ENCODE assay signal across 8 cellular contexts in the genomic region with DNA sequence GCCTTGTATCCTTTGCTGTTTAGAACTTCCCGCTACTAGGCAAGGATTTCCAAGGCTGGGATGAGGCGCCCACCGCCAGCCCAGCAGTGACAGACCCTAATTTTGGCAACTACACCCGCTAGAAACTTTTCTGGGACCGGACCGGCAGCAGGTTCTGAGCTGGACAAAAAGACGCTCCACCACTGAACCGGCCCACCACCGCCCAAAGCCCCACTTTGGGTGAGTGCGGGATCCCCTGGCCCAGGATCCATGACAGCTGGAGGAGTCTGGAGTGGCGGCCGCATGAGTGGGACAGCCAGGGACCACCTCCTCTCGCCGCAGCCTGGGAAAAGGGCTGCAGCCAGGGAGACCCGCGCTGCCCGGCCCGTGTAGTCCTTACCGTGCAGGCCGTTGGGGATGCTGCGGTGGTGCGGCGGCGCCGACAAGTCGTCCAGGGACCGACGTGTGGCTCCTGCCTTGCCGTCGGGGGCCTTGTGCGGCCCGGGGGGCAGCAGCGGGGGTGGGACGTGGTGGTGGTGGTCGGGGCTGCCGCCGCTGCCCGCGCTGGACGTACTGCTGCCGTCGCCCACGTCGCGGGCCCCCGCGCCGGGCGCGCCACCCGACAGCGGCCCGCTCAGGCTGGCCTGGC. TPM values are rescaled to one million over a fixed set of nuclear protein-coding genes. Genes with fewer than 3 reads are reported as not detected.
DNase-seq lines count a peak whose midpoint lies in the region; ATAC-seq, FAIRE-seq and TF ChIP-seq lines count a peak whose summit lies in the region.

No MANE protein-coding gene starts in this region.

- H3K27ac ChIP-seq in GM12878 (ENCODE audit: control insufficient read depth, insufficient read depth) (no peak overlapping the region), lung (ENCODE audit: low read depth in 1 of 2, low read length in 1 of 2) (peak overlapping the region in 1 of 2 donors; percentile 74), tibial artery (no peak overlapping the region)

- H3K36me3 ChIP-seq in GM12878 (ENCODE audit: control insufficient read depth in 2 of 2, insufficient read depth in 2 of 2, low read length in 1 of 2) (no peaks in the 10 kb centered on the region), lung (ENCODE audit: control insufficient read depth in 2 of 2, insufficient read depth in 2 of 2, low read length in 2 of 2) (no peaks in the 10 kb centered on the region), tibial artery (no peaks in the 10 kb centered on the region)

- FAIRE-seq in GM12878 (lab: Jason Lieb, UNC) = no peak
- no peak for FAIRE-seq in GM19239 (lab: Jason Lieb, UNC)

- CTCF ChIA-PET in GM12878 (lab: Yijun Ruan, JAX) = interaction anchor here (1.1 kb wide), 1 partner anchor 25 kb away, joined by 3 read pairs; no protein-coding TSS in a partner anchor

- ATAC-seq in activated T-cell treated with anti-CD3 and anti-CD28 coated beads, Interleukin-2, amount 50 U/mL, for 72 hours (replicated peaks in 1 of 2) = no peak
- ATAC-seq in GM12878 (no peak), lung (ENCODE audit: insufficient read depth, low FRiP score) (no peak), GM21576 (IDR thresholded peaks at IDR 0.05; ENCODE audit: unreplicated experiment) (no peak)

- no peak for TF ChIP-seq POLR2A in GM12878 (IDR thresholded peaks at IDR 0.05; ENCODE audit: low read depth, low read length)

- POLR2A ChIA-PET in GM12878 (lab: Charles Lee) = interaction anchor here (1.2 to 1.5 kb wide), 3 partner anchors 9 to 122 kb away, joined by 3 to 6 read pairs (median 3); partner anchors contain the start of gene SETD3

- H3K27ac Mint-ChIP-seq in activated T-cell treated with anti-CD3 and anti-CD28 coated beads, Interleukin-2, amount 50 U/mL, for 72 hours = no peak overlapping the region

- no peaks in the 10 kb centered on the region for H3K9me3 Mint-ChIP-seq in activated T-cell treated with anti-CD3 and anti-CD28 coated beads, Interleukin-2, amount 50 U/mL, for 72 hours

- intact Hi-C loops in GM12878 (cut with micrococcal nuclease; ENCODE audit: unreplicated experiment) (no loop called here), tibial artery (cut with DNase I; ENCODE audit: low total_unique reads) (loop anchor here (2.0 kb wide), 1 partner anchor 78 kb away; no protein-coding TSS in a partner anchor)

- no peak overlapping the region for H2AFZ ChIP-seq in GM12878 (ENCODE audit: control insufficient read depth, low read depth, low read length)

- H3K27me3 Mint-ChIP-seq in activated T-cell treated with anti-CD3 and anti-CD28 coated beads, Interleukin-2, amount 50 U/mL, for 72 hours (ENCODE audit: low read depth) = no peaks in the 10 kb centered on the region

- H4K20me1 ChIP-seq in GM12878 (ENCODE audit: control insufficient read depth, insufficient read depth) = no peaks in the 10 kb centered on the region

- TF ChIP-seq RAD21 in GM12878 (IDR thresholded peaks at IDR 0.05; ENCODE audit: insufficient read depth, low read depth, low read length) = no peak

- H3K4me1 ChIP-seq in GM12878 (ENCODE audit: control insufficient read depth, insufficient read depth, low read length) (peaks cover 11% of the 10 kb centered on the region; the same call in 1 of the 2 replicates), lung (ENCODE audit: control insufficient read depth in 2 of 2, insufficient read depth in 2 of 2, low read length in 2 of 2) (peaks cover 28 to 30% of the 10 kb centered on the region in 2 donors), tibial artery (peaks cover 0 to 35% (median 19%) of the 10 kb centered on the region in 4 donors)

- H3K27me3 ChIP-seq in GM12878 (replicated peaks in 1 of 2; ENCODE audit: control insufficient read depth in 2 of 2, insufficient read depth in 2 of 2, low read length in 1 of 2) = no peaks in the 10 kb centered on the region; a peak in 1 of 4 replicates
- no peaks in the 10 kb centered on the region for H3K27me3 ChIP-seq in lung (ENCODE audit: control insufficient read depth, insufficient read depth)
- no peaks in the 10 kb centered on the region for H3K27me3 ChIP-seq in tibial artery

- no peak overlapping the region for H3K9ac ChIP-seq in GM12878 (ENCODE audit: control insufficient read depth, insufficient read depth, low read length)

- no peak for TF ChIP-seq EP300 in GM12878 (IDR thresholded peaks at IDR 0.05; ENCODE audit: borderline replicate concordance in 1 of 2, control insufficient read depth in 1 of 2, low read depth in 2 of 2, low read length in 2 of 2)

- no peak for DNase-seq in activated T-cell treated with anti-CD3 and anti-CD28 coated beads, Interleukin-2, amount 50 U/mL, for 72 hours
- DNase-seq in activated T-cell treated with anti-CD3 and anti-CD28 coated beads, Interleukin-2, amount 50 U/mL, for 48 hours = no peak
- DNase-seq in GM12878 (ENCODE audit: low read depth, low spot score) (no peak), lung (ENCODE audit: low spot score) (no peak), tibial artery (no peak), GM19239 (ENCODE audit: insufficient read length, low spot score) (no peak)
- no peak for DNase-seq in NK-92 treated with Interleukin-12 subunit alpha and Interleukin-12 subunit beta, amount 100 ng/mL, for 24 hours (lab: John Stamatoyannopoulos, UW)

- SMC1A ChIA-PET in GM12878 (lab: Charles Lee; ENCODE audit: uncharacterized antibody, unreplicated experiment) = interaction anchor here (0.6 kb wide), 1 partner anchor 343 kb away, joined by 3 read pairs; no protein-coding TSS in a partner anchor

- H3K9me3 ChIP-seq in GM12878 (replicated peaks; ENCODE audit: control insufficient read depth, insufficient read depth, low read length) (no peaks in the 10 kb centered on the region), lung (ENCODE audit: control insufficient read depth in 2 of 2, insufficient read depth in 1 of 2, low read length in 1 of 2) (no peaks in the 10 kb centered on the region), tibial artery (no peaks in the 10 kb centered on the region)

- no TSS peak for BruUV-seq in GM12878 (replicated peaks; lab: Mats Ljungman, UMichigan)

- WGBS in GM12878 (ENCODE audit: insufficient coverage, insufficient replicate concordance, low lambda C conversion rate, missing lambda C conversion rate) = 75% methylated on average over 32 of the region's 53 CpGs
- 29 to 36% methylated on average over 31 to 53 of the region's 53 CpGs for WGBS in lung, 2 donors

- RAD21 ChIA-PET in GM12878 (lab: Charles Lee; ENCODE audit: unreplicated experiment) = interaction anchor here (1.0 to 2.7 kb wide), 3 partner anchors 8 to 122 kb away, joined by 3 to 7 read pairs (median 6); partner anchors contain the start of genes CCNK and SETD3

- TF ChIP-seq CTCF in GM12878 (IDR thresholded peaks at IDR 0.05 in 2 of 3, conservative IDR thresholded peaks at IDR 0.05 in 1 of 3; ENCODE audit: control insufficient read depth in 2 of 3, extremely low read depth in 1 of 3, insufficient read depth in 1 of 3, low read depth in 3 of 3, low read length in 3 of 3) = no peak
- no peak for TF ChIP-seq CTCF in lung (IDR thresholded peaks at IDR 0.05; ENCODE audit: control extremely low read depth, extremely low read depth)
- TF ChIP-seq CTCF in tibial artery (IDR thresholded peaks at IDR 0.05) = no peak

- H3K4me3 ChIP-seq in GM12878 = no peak overlapping the region
- peak overlapping the region; percentile 59 for H3K4me3 ChIP-seq in lung
- peak overlapping the region; percentile 86 to 90 for H3K4me3 ChIP-seq in tibial artery

- peak overlapping the region; percentile 74 to 78 for H3K4me3 Mint-ChIP-seq in activated T-cell treated with anti-CD3 and anti-CD28 coated beads, Interleukin-2, amount 50 U/mL, for 72 hours

- no peaks in the 10 kb centered on the region for H3K36me3 Mint-ChIP-seq in activated T-cell treated with anti-CD3 and anti-CD28 coated beads, Interleukin-2, amount 50 U/mL, for 72 hours (ENCODE audit: insufficient read depth in 2 of 2)

- H3K4me2 ChIP-seq in GM12878 (ENCODE audit: control insufficient read depth, insufficient read depth) = peak overlapping the region; percentile 44; the same call in 1 of the 2 replicates

- in situ Hi-C loops in GM12878 (cut with MboI) = no loop called here

- peaks cover 26% of the 10 kb centered on the region for H3K4me1 Mint-ChIP-seq in activated T-cell treated with anti-CD3 and anti-CD28 coated beads, Interleukin-2, amount 50 U/mL, for 72 hours (ENCODE audit: low read depth)

- H3K79me2 ChIP-seq in GM12878 (ENCODE audit: control insufficient read depth, insufficient read depth, low read length) = no peaks in the 10 kb centered on the region

RNA-seq across cellular contexts. Expression of gene CCDC85C, which starts 1.1 kb away (rescaled TPM):
- total RNA-seq in activated T-cell treated with anti-CD3 and anti-CD28 coated beads, Interleukin-2, amount 50 U/mL, for 72 hours = 10 to 100 TPM; 10.1 to 11.3 TPM
- 3.0 and 3.1 TPM in 2 replicates for total RNA-seq in GM12878 (2013; cell fraction: nucleolus; rRNA removed)
- total RNA-seq in GM12878 (2014; rRNA removed) (1.6 and 2.1 TPM in 2 replicates), GM12878 (2014; rRNA removed; fragmentation: Illumina TruSeq; extraction: Trizol) (0.92 and 0.94 TPM in 2 replicates), GM12878 (2021) (3.0 and 3.4 TPM in 2 replicates), lung (10 to 100 TPM in 1 of 2 donors, 1 to 10 TPM in 1; 2.8 to 19.8 TPM)
- 1.0 TPM for polyA plus RNA-seq in GM12878 (2011; ENCODE audit: low read depth)
- polyA plus RNA-seq in GM12878 (2011; rRNA removed) (2.1 and 3.6 TPM in 2 replicates), GM12878 (2014; fragmentation: Illumina TruSeq; extraction: Trizol) (0.68 and 1.2 TPM in 2 replicates), GM12878 (2014; fragmentation: Nextera tagmentation; extraction: Ambion mirVana) (under 1 TPM; 0.03 to 0.07 TPM), GM12878 (2014; rRNA removed) (1.8 and 2.9 TPM in 2 replicates), GM12878 (2016; fragmentation: Nextera tagmentation; extraction: Ambion mirVana) (under 1 TPM; 0.15 to 0.19 TPM), lung (10 to 100 TPM; 16.0 to 19.2 TPM)
- 5.1 and 6.1 TPM in 2 replicates for polyA plus RNA-seq in GM12878 (2011; cell fraction: cytosol; rRNA removed)
- 6.0 and 6.8 TPM in 2 replicates for polyA plus RNA-seq in GM12878 (2011; cell fraction: nucleus; rRNA removed)
- 1.3 and 1.5 TPM in 2 replicates for polyA plus RNA-seq in GM12878 (2012)
- 2.9 and 8.9 TPM in 2 replicates for polyA minus RNA-seq in GM12878 (2011; rRNA and poly(A)+ RNA removed)
- polyA minus RNA-seq in GM12878 (2011; cell fraction: cytosol; rRNA and poly(A)+ RNA removed) = 6.1 and 7.9 TPM in 2 replicates
- polyA minus RNA-seq in GM12878 (2011; cell fraction: nucleus; rRNA and poly(A)+ RNA removed) = 1.2 and 2.1 TPM in 2 replicates

RNA-seq across cellular contexts. Expression of gene HHIPL1, which starts 42.0 kb away (rescaled TPM):
- under 1 TPM; 0.39 to 0.58 TPM for total RNA-seq in activated T-cell treated with anti-CD3 and anti-CD28 coated beads, Interleukin-2, amount 50 U/mL, for 72 hours
- 1.0 and 1.5 TPM in 2 replicates for total RNA-seq in GM12878 (2013; cell fraction: nucleolus; rRNA removed)
- total RNA-seq in GM12878 (2014; rRNA removed) (not detected in 2 replicates), GM12878 (2014; rRNA removed; fragmentation: Illumina TruSeq; extraction: Trizol) (not detected in 2 replicates), GM12878 (2021) (not detected in 2 replicates), lung (1 to 10 TPM; 1.7 to 4.0 TPM)
- not detected for polyA plus RNA-seq in GM12878 (2011; ENCODE audit: low read depth)
- polyA plus RNA-seq in GM12878 (2011; rRNA removed) (0.03 TPM in 1 of 2 replicates, not detected in the other), GM12878 (2014; fragmentation: Illumina TruSeq; extraction: Trizol) (not detected in 2 replicates), GM12878 (2014; fragmentation: Nextera tagmentation; extraction: Ambion mirVana) (not detected), GM12878 (2014; rRNA removed) (not detected in 2 replicates), GM12878 (2016; fragmentation: Nextera tagmentation; extraction: Ambion mirVana) (under 1 TPM in 1 of 2 experiments, not detected in 1; 0.09 TPM), lung (under 1 TPM; 0.31 to 0.64 TPM)
- 0.03 TPM in 2 replicates for polyA plus RNA-seq in GM12878 (2011; cell fraction: cytosol; rRNA removed)
- 0.07 and 0.09 TPM in 2 replicates for polyA plus RNA-seq in GM12878 (2011; cell fraction: nucleus; rRNA removed)
- 0.03 TPM in 1 of 2 replicates, not detected in the other for polyA plus RNA-seq in GM12878 (2012)
- 0.10 TPM in 1 of 2 replicates, not detected in the other for polyA minus RNA-seq in GM12878 (2011; rRNA and poly(A)+ RNA removed)
- polyA minus RNA-seq in GM12878 (2011; cell fraction: cytosol; rRNA and poly(A)+ RNA removed) = not detected in 2 replicates
- polyA minus RNA-seq in GM12878 (2011; cell fraction: nucleus; rRNA and poly(A)+ RNA removed) = 0.10 and 0.12 TPM in 2 replicates
